1 cellular context compared by ENCODE assay signal in the genomic region with DNA sequence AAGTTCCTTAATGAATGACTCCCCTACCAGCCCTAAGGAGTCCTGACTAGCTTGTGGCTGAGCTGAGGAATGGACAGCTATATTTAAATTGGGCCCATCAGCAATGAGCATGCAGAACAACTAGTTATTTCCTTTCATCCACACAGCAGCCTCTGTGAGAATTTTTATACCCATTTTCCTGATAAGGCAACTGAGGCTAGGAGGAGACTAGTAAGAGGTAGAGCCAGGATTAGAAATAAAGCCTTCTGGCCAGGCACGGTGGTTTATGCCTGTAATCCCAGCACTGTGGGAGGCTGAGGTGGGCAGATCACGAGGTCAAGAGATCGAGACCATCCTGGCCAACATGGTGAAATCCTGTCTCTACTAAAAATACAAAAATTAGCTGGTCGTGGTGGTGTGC. TPM values are rescaled to one million over a fixed set of nuclear protein-coding genes. Genes with fewer than 3 reads are reported as not detected.
"Had no signal": no experiment of that assay in that cellular context is flagged by ENCODE, and none has a peak within 500 bp of the region (broad histone marks: within the 10 kb centered on the region; RNA-seq: fewer than 3 reads in every experiment).

No MANE protein-coding gene starts in this region.

RNA-seq across cellular contexts. Expression of a gene that starts 55.9 kb away (rescaled TPM):
- total RNA-seq: HT-29 had no signal
